29 cellular contexts compared by ENCODE assay signal in genomic region chr19:51251453-51251790, GRCh38. TPM values are rescaled to one million over a fixed set of nuclear protein-coding genes. Genes with fewer than 3 reads are reported as not detected.
"Had no signal": no experiment of that assay in that cellular context is flagged by ENCODE, and none has a peak within 500 bp of the region (broad histone marks: within the 10 kb centered on the region; RNA-seq: fewer than 3 reads in every experiment).

No MANE protein-coding gene starts in this region.

- DNase-seq: activated effector memory CD4-positive, alpha-beta T cell treated with Interleukin-2 at 50 U/mL for 16 hours; activated naive CD4-positive, alpha-beta T cell treated with anti-CD3 and anti-CD28 coated beads for 36 hours; activated T-cell treated with anti-CD3 and anti-CD28 coated beads, Interleukin-2, amount 50 U/mL, for 72 hours; adrenal gland; brain microvascular endothelial cell; caudate nucleus; effector memory CD4-positive, alpha-beta T cell; gastrocnemius medialis; hypothalamus; left ventricle myocardium superior; mammary epithelial cell; naive thymus-derived CD8-positive, alpha-beta T cell; posterior cingulate gyrus; stimulated activated CD4-positive, alpha-beta T cell treated with anti-CD3 and anti-CD28 coated beads, Interleukin-2, amount 100 ng/mL, for 48 hours; stimulated activated CD8-positive, alpha-beta memory T cell treated with anti-CD3 and anti-CD28 coated beads, Interleukin-4, amount 100 ng/mL, for 48 hours; stimulated activated naive B cell treated with anti-CD40 and anti-IgM and Interleukin-4, amounts not matched to agents 10 μg/mL and 1 μg/mL and 100 μg/mL, for 72 hours; T-helper 9 cell had no signal

- ATAC-seq: activated T-cell treated with anti-CD3 and anti-CD28 coated beads, Interleukin-2, amount 50 U/mL, for 72 hours; gastrocnemius medialis; left ventricle myocardium superior; naive thymus-derived CD8-positive, alpha-beta T cell; sciatic nerve; stimulated activated naive B cell treated with anti-CD40 and anti-IgM and Interleukin-4, amounts not matched to agents 10 μg/mL and 1 μg/mL and 100 μg/mL, for 72 hours had no signal

- H3K27ac Mint-ChIP-seq: activated naive CD4-positive, alpha-beta T cell treated with anti-CD3 and anti-CD28 coated beads for 36 hours; activated T-cell treated with anti-CD3 and anti-CD28 coated beads, Interleukin-2, amount 50 U/mL, for 72 hours; mesothelial cell of epicardium; naive thymus-derived CD8-positive, alpha-beta T cell; neural progenitor cell; stimulated activated naive B cell treated with anti-CD40 and anti-IgM and Interleukin-4, amounts not matched to agents 10 μg/mL and 1 μg/mL and 100 μg/mL, for 72 hours; type B pancreatic cell; WTC11 had no signal

- H3K4me3 ChIP-seq: adrenal gland, ascending aorta, esophagus muscularis mucosa, gastrocnemius medialis, neural progenitor cell, smooth muscle cell, vagina had no signal

- H3K9me3 Mint-ChIP-seq: activated naive CD4-positive, alpha-beta T cell treated with anti-CD3 and anti-CD28 coated beads for 36 hours; activated T-cell treated with anti-CD3 and anti-CD28 coated beads, Interleukin-2, amount 50 U/mL, for 72 hours; mesothelial cell of epicardium; naive thymus-derived CD8-positive, alpha-beta T cell; type B pancreatic cell had no signal

- H3K27me3 Mint-ChIP-seq: type B pancreatic cell had no signal

- H3K27me3 ChIP-seq: adrenal gland, ascending aorta, brain microvascular endothelial cell, gastrocnemius medialis, neural progenitor cell, vagina had no signal

- H3K36me3 Mint-ChIP-seq: mesothelial cell of epicardium; naive thymus-derived CD8-positive, alpha-beta T cell; neural progenitor cell; stimulated activated naive B cell treated with anti-CD40 and anti-IgM and Interleukin-4, amounts not matched to agents 10 μg/mL and 1 μg/mL and 100 μg/mL, for 72 hours; type B pancreatic cell had no signal

- H3K9me3 ChIP-seq: adrenal gland, ascending aorta, esophagus muscularis mucosa, gastrocnemius medialis, vagina had no signal

- H3K4me1 Mint-ChIP-seq: mesothelial cell of epicardium, neural progenitor cell, WTC11 had no signal

- H3K4me3 Mint-ChIP-seq: activated naive CD4-positive, alpha-beta T cell treated with anti-CD3 and anti-CD28 coated beads for 36 hours; activated T-cell treated with anti-CD3 and anti-CD28 coated beads, Interleukin-2, amount 50 U/mL, for 72 hours; mesothelial cell of epicardium; naive thymus-derived CD8-positive, alpha-beta T cell; neural progenitor cell; stimulated activated naive B cell treated with anti-CD40 and anti-IgM and Interleukin-4, amounts not matched to agents 10 μg/mL and 1 μg/mL and 100 μg/mL, for 72 hours; type B pancreatic cell; WTC11 had no signal

- H3K36me3 ChIP-seq: adrenal gland, ascending aorta, brain microvascular endothelial cell, esophagus muscularis mucosa, gastrocnemius medialis, neural progenitor cell, vagina had no signal

RNA-seq across cellular contexts. Expression of gene SIGLECL1, which starts 0.5 kb away (rescaled TPM):
- total RNA-seq: activated naive CD4-positive, alpha-beta T cell treated with anti-CD3 and anti-CD28 coated beads for 36 hours; activated T-cell treated with anti-CD3 and anti-CD28 coated beads, Interleukin-2, amount 50 U/mL, for 72 hours; ascending aorta; dermis microvascular lymphatic vessel endothelial cell; esophagus muscularis mucosa; gastrocnemius medialis; left ventricle myocardium superior; mammary epithelial cell; mesothelial cell of epicardium; naive thymus-derived CD8-positive, alpha-beta T cell; omental fat pad; sciatic nerve; smooth muscle cell; temporal lobe; vagina; WTC11 had no signal

RNA-seq across cellular contexts. Expression of gene CD33, which starts 26.5 kb away (rescaled TPM):
- total RNA-seq: dermis microvascular lymphatic vessel endothelial cell, mammary epithelial cell, mesothelial cell of epicardium, smooth muscle cell, temporal lobe had no signal
